ENCODE assay signal across 19 cellular contexts in the genomic region with DNA sequence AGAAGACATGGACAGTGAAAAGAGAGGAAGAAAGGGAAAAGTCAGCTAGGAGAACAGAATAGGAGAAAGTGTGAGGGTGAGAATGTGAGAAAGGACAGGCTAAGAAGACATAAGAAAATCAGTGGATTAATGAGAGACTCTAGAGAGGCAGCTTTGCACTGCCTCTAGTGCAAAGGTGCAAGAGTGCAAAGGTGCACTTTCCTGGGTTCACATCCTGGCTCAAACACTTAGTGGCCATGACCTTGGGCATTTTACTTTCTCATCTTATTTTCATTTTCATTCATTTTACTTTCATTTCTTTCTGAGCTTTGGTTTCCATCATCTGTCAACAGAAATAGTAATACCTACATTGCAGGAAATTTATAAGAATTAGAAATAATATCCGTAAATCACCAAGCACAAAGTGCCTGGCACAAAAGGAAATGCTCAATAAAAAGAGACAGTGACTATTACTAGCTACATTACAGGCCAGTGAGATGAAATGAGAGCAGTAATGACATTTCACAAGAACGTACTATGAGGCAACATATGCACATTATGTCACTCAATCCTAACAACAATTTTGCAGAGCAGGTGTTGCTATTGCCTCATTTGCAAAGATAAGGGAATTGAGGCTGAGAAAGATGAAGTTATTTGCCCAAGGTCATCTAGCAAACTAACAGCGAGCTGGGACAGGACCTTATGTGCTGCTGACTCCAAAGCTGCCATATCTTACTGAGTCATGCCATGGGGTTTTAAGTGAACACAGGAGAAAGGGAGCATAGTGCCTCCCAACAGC.
DNase-seq lines count a peak whose midpoint lies in the region; ATAC-seq, FAIRE-seq and TF ChIP-seq lines count a peak whose summit lies in the region.
"Had no signal": no experiment of that assay in that cellular context is flagged by ENCODE, and none has a peak within 500 bp of the region (broad histone marks: within the 10 kb centered on the region; RNA-seq: fewer than 3 reads in every experiment).

No MANE protein-coding gene starts in this region.

- no peaks in the 10 kb centered on the region for H3K36me3 Mint-ChIP-seq in chondrocyte (ENCODE audit: low read depth)
- no peaks in the 10 kb centered on the region for H3K36me3 Mint-ChIP-seq in activated T-helper 17 cell treated with anti-CD3 and anti-CD28 coated beads, Interleukin-2, amount 50 U/mL, for 72 hours (ENCODE audit: low read depth)

- no peak overlapping the region for H3K4me3 Mint-ChIP-seq in chondrocyte (ENCODE audit: unreplicated experiment)
- no peak overlapping the region for H3K4me3 Mint-ChIP-seq in activated T-helper 17 cell treated with anti-CD3 and anti-CD28 coated beads, Interleukin-2, amount 50 U/mL, for 72 hours
- H3K4me3 Mint-ChIP-seq: activated CD4-positive, alpha-beta T cell treated with anti-CD3 and anti-CD28 coated beads for 36 hours; effector memory CD8-positive, alpha-beta T cell; naive B cell had no signal

- peaks cover 47% of the 10 kb centered on the region for H3K27me3 Mint-ChIP-seq in chondrocyte (ENCODE audit: low read depth)
- no peaks in the 10 kb centered on the region for H3K27me3 Mint-ChIP-seq in activated T-helper 17 cell treated with anti-CD3 and anti-CD28 coated beads, Interleukin-2, amount 50 U/mL, for 72 hours
- H3K27me3 Mint-ChIP-seq: activated CD4-positive, alpha-beta T cell treated with anti-CD3 and anti-CD28 coated beads for 36 hours had no signal

- H3K14ac ChIP-seq in trophoblast cell (ENCODE audit: low read length), result no peak overlapping the region

- no peak overlapping the region for H3K4me2 ChIP-seq in trophoblast cell (ENCODE audit: low read length)
- H3K4me2 ChIP-seq: smooth muscle cell had no signal

- no peak overlapping the region for H2AK5ac ChIP-seq in trophoblast cell (ENCODE audit: low read length)

- no peaks in the 10 kb centered on the region for H3K4me1 Mint-ChIP-seq in chondrocyte (ENCODE audit: low read depth)
- H3K4me1 Mint-ChIP-seq in activated T-helper 17 cell treated with anti-CD3 and anti-CD28 coated beads, Interleukin-2, amount 50 U/mL, for 72 hours, result peaks cover 22% of the 10 kb centered on the region
- H3K4me1 Mint-ChIP-seq: naive B cell had no signal

- H3K9me3 Mint-ChIP-seq in chondrocyte (ENCODE audit: low read depth), result no peaks in the 10 kb centered on the region
- no peaks in the 10 kb centered on the region for H3K9me3 Mint-ChIP-seq in activated T-helper 17 cell treated with anti-CD3 and anti-CD28 coated beads, Interleukin-2, amount 50 U/mL, for 72 hours
- H3K9me3 Mint-ChIP-seq: effector memory CD8-positive, alpha-beta T cell had no signal

- H3K4me3 ChIP-seq in NB4 (ENCODE audit: low read depth, low read length), result no peak overlapping the region
- no peak overlapping the region for H3K4me3 ChIP-seq in bronchial epithelial cell (ENCODE audit: low read depth, low read length)
- H3K4me3 ChIP-seq in trophoblast cell (ENCODE audit: low read depth, low read length), result no peak overlapping the region
- H3K4me3 ChIP-seq: SJSA1, smooth muscle cell, testis had no signal

- no peak overlapping the region for H3K27ac Mint-ChIP-seq in chondrocyte (ENCODE audit: unreplicated experiment)
- H3K27ac Mint-ChIP-seq in activated T-helper 17 cell treated with anti-CD3 and anti-CD28 coated beads, Interleukin-2, amount 50 U/mL, for 72 hours, result no peak overlapping the region
- H3K27ac Mint-ChIP-seq: activated CD4-positive, alpha-beta T cell treated with anti-CD3 and anti-CD28 coated beads for 36 hours; naive B cell had no signal

- no peak overlapping the region for H3K23ac ChIP-seq in trophoblast cell (ENCODE audit: low read length)

- H2BK120ac ChIP-seq in trophoblast cell (ENCODE audit: insufficient read depth, low read length, poor library complexity), result no peak overlapping the region

- no peak overlapping the region for H3K18ac ChIP-seq in trophoblast cell (ENCODE audit: low read length)

- H3K4ac ChIP-seq in trophoblast cell (ENCODE audit: low read depth, low read length), result no peak overlapping the region

- no peak overlapping the region for H2BK12ac ChIP-seq in trophoblast cell (ENCODE audit: low read length)

- no CpG with 5 or more reads among the region's 3 CpGs for WGBS in trophoblast cell (ENCODE audit: extremely low coverage, insufficient coverage, insufficient read length)

- H3K4me1 ChIP-seq in trophoblast cell (ENCODE audit: control insufficient read depth in 1 of 2, insufficient read depth in 2 of 2, low read length in 2 of 2), result no peaks in the 10 kb centered on the region

- H4K91ac ChIP-seq in trophoblast cell (ENCODE audit: low read depth, low read length), result no peak overlapping the region

- peak; percentile 44 for DNase-seq in HPDE6-E6E7 (ENCODE audit: extremely low spot score)
- DNase-seq in NB4 (ENCODE audit: low read depth), result peak; percentile 24
- DNase-seq in bronchial epithelial cell (ENCODE audit: low read depth), result peak; percentile 97
- peak; percentile 84 to 98 for DNase-seq in trophoblast cell
- no peak for DNase-seq in chondrocyte (ENCODE audit: low spot score)
- DNase-seq in H4 (ENCODE audit: low spot score), result no peak
- DNase-seq: activated CD4-positive, alpha-beta T cell treated with anti-CD3 and anti-CD28 coated beads for 36 hours; activated effector memory CD4-positive, alpha-beta T cell treated with Interleukin-2 at 50 U/mL for 16 hours; effector memory CD8-positive, alpha-beta T cell; naive B cell; NCI-H2081; NCI-H524; OCI-M1; stimulated activated CD8-positive, alpha-beta memory T cell treated with anti-CD3 and anti-CD28 coated beads, Interleukin-4, amount 100 ng/mL, for 48 hours; testis had no signal

- no peak for TF ChIP-seq CTCF in NB4 (IDR thresholded peaks at IDR 0.05; ENCODE audit: low read depth, low read length)
- TF ChIP-seq CTCF in bronchial epithelial cell (IDR thresholded peaks at IDR 0.05; ENCODE audit: insufficient read depth, low read length, severe bottlenecking), result no peak
- TF ChIP-seq CTCF in chondrocyte (IDR thresholded peaks at IDR 0.05), result no peak

- no peak overlapping the region for H4K12ac ChIP-seq in trophoblast cell (ENCODE audit: low read depth, low read length)

- H3K9ac ChIP-seq in trophoblast cell (ENCODE audit: low read length), result no peak overlapping the region

- H3K79me2 ChIP-seq in trophoblast cell (ENCODE audit: control insufficient read depth, insufficient read depth, low read length, poor library complexity), result no peaks in the 10 kb centered on the region

- H3K36me3 ChIP-seq in bronchial epithelial cell (ENCODE audit: control insufficient read depth, insufficient read depth, low read length) (no peaks in the 10 kb centered on the region), trophoblast cell (ENCODE audit: control insufficient read depth in 1 of 2, insufficient read depth in 2 of 2, low read length in 2 of 2) (no peaks in the 10 kb centered on the region)
- H3K36me3 ChIP-seq: SJSA1 had no signal

- no peak overlapping the region for H3K27ac ChIP-seq in trophoblast cell (ENCODE audit: low read depth, low read length)
- H3K27ac ChIP-seq: SJSA1, testis had no signal

- no peak overlapping the region for H2AFZ ChIP-seq in trophoblast cell (ENCODE audit: insufficient read depth, low read length, poor library complexity)

- H2BK5ac ChIP-seq in trophoblast cell (ENCODE audit: low read depth, low read length, poor library complexity), result no peak overlapping the region

- no peak overlapping the region for H4K8ac ChIP-seq in trophoblast cell (ENCODE audit: low read depth, low read length)

- ATAC-seq in activated T-helper 17 cell treated with anti-CD3 and anti-CD28 coated beads, Interleukin-2, amount 50 U/mL, for 72 hours (replicated peaks), result no peak
- ATAC-seq: activated CD4-positive, alpha-beta T cell treated with anti-CD3 and anti-CD28 coated beads for 36 hours had no signal

- TF ChIP-seq POLR2A in NB4 (IDR thresholded peaks at IDR 0.05; ENCODE audit: extremely low read depth, insufficient read length), result no peak

- peak; percentile 94 for FAIRE-seq in bronchial epithelial cell (lab: Jason Lieb, UNC)
- FAIRE-seq: islet of Langerhans had no signal

- H3K27me3 ChIP-seq in bronchial epithelial cell (ENCODE audit: control insufficient read depth, insufficient read depth, low read length) (no peaks in the 10 kb centered on the region), trophoblast cell (ENCODE audit: insufficient read depth, low read length) (no peaks in the 10 kb centered on the region)
- H3K27me3 ChIP-seq: SJSA1, testis had no signal

- H3K9me3 ChIP-seq in trophoblast cell (ENCODE audit: insufficient read depth, low read depth, low read length), result no peaks in the 10 kb centered on the region
- H3K9me3 ChIP-seq: SJSA1, testis had no signal

- no peaks in the 10 kb centered on the region for H3K79me1 ChIP-seq in trophoblast cell (ENCODE audit: low read length)

Comparison
In these comparisons a context has a peak if more than half of its experiments do, and no peak if none do; other contexts are left out.
1. DNase-seq: peak in HPDE6-E6E7 (single experiment), NB4 (single experiment), bronchial epithelial cell (single experiment) and trophoblast cell (2 of 2); none in chondrocyte (single experiment) and H4 (single experiment).